Comparison of ENCODE assay signal across 7 cellular contexts in genomic region chrX:149587359-149587758, GRCh38. TPM values are rescaled to one million over a fixed set of nuclear protein-coding genes. Genes with fewer than 3 reads are reported as not detected.
"Had no signal": no experiment of that assay in that cellular context is flagged by ENCODE, and none has a peak within 500 bp of the region (broad histone marks: within the 10 kb centered on the region; RNA-seq: fewer than 3 reads in every experiment).

TSS of gene MAGEA9B (minus strand) at chrX:149587459. CDS start at chrX:149583179, 4,280 bp downstream.

RNA-seq across cellular contexts. Expression of gene MAGEA9B, which starts in this region (rescaled TPM):
- total RNA-seq: GM23248, H1, H4, H7, H9, HFFc6 had no signal
- polyA plus RNA-seq: GM23248, GM23338 had no signal
